ENCODE assay signal across 18 cellular contexts in the genomic region with DNA sequence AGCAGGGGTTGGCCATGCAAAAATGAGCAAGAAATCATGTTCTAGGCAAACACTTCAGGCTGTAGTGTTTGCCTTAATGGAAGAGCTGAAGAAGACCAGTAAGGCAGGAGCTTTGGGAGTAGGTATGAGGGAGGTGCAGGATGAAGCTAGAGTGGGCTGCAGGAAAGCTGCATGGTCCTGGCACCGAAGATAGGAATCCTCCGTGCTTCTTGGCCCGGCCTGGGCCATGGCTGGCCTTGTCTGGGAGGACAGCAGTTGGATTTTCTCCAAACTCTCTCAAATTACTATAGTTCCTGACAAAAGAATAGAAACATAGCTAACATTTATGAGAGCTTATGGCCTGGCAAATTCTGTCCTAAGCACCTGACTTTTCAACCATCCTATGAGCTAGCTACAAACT.
"Had no signal": no experiment of that assay in that cellular context is flagged by ENCODE, and none has a peak within 500 bp of the region (broad histone marks: within the 10 kb centered on the region; RNA-seq: fewer than 3 reads in every experiment).

No MANE protein-coding gene starts in this region.

- H3K27me3 ChIP-seq: heart right ventricle, right atrium auricular region, suprapubic skin, tibial nerve, upper lobe of right lung, vagina had no signal

- DNase-seq: heart right ventricle; hypothalamus; kidney glomerular epithelial cell; mammary epithelial cell; mucosa of descending colon; naive thymus-derived CD8-positive, alpha-beta T cell; posterior cingulate gyrus; stimulated activated CD4-positive, alpha-beta T cell treated with anti-CD3 and anti-CD28 coated beads, Interleukin-4, amount 100 ng/mL, for 1 hour; stimulated activated CD8-positive, alpha-beta memory T cell treated with anti-CD3 and anti-CD28 coated beads, Interleukin-4, amount 100 ng/mL, for 48 hours; stimulated activated naive CD8-positive, alpha-beta T cell treated with anti-CD3 and anti-CD28 coated beads, Interleukin-15, Interleukin-2, amounts not matched to agents 100 U/mL and 50 U/mL, for 24 hours; upper lobe of right lung had no signal

- H3K4me3 ChIP-seq: heart right ventricle, mucosa of descending colon, right atrium auricular region, smooth muscle cell, suprapubic skin, tibial nerve, upper lobe of right lung, vagina had no signal

- H3K36me3 ChIP-seq: heart right ventricle, right atrium auricular region, suprapubic skin, tibial nerve, upper lobe of right lung, vagina had no signal

- H3K4me2 ChIP-seq: smooth muscle cell had no signal

- ATAC-seq: heart right ventricle; left lobe of liver; mucosa of descending colon; naive thymus-derived CD8-positive, alpha-beta T cell; stimulated activated effector memory CD8-positive, alpha-beta T cell treated with anti-CD3 and anti-CD28 coated beads, Interleukin-12 subunit alpha, Interleukin-12 subunit beta, amount 100 ng/mL, for 72 hours; stimulated activated naive CD8-positive, alpha-beta T cell treated with anti-CD3 and anti-CD28 coated beads, Interleukin-15, Interleukin-2, amounts not matched to agents 100 U/mL and 50 U/mL, for 24 hours; upper lobe of right lung had no signal

- H3K4me1 ChIP-seq: tibial nerve, vagina had no signal

- H3K9me3 ChIP-seq: mucosa of descending colon, right atrium auricular region, suprapubic skin, tibial nerve, upper lobe of right lung, vagina had no signal

- H3K27ac ChIP-seq: right atrium auricular region, suprapubic skin, tibial nerve, upper lobe of right lung, vagina had no signal
